Comparison of ENCODE assay signal across 3 cellular contexts in genomic region chr15:43212299-43212698, GRCh38.
TF ChIP-seq lines count a peak whose summit lies in the region.

No MANE protein-coding gene starts in this region.

TF ChIP-seq in SK-N-SH, 30 proteins besides CTCF, POLR2A, EP300 and RAD21:
- peak; percentile 52 for TF ChIP-seq CHD2 (IDR thresholded peaks at IDR 0.05; ENCODE audit: low read length, partially characterized antibody)
- TF ChIP-seq POLR2AphosphoS5 (IDR thresholded peaks at IDR 0.05; ENCODE audit: low read depth, low read length), result no peak
- TF ChIP-seq RCOR1 (IDR thresholded peaks at IDR 0.05; ENCODE audit: low read length), result peak; percentile 62; the same call in 1 of the 2 replicates
- TF ChIP-seq RXRA (IDR thresholded peaks at IDR 0.05; ENCODE audit: borderline replicate concordance, low read depth), result no peak
- 0 out of 2 replicates have a peak, but pooled peaks have one; percentile 18 for TF ChIP-seq GATA2 (CRISPR knock-in tag; IDR thresholded peaks at IDR 0.05)

TF ChIP-seq in SK-N-SH treated with all-trans-retinoic acid at 6 μM for 48 hours, 23 proteins besides CTCF, POLR2A, EP300 and RAD21:
- TF ChIP-seq GLIS3 (CRISPR knock-in tag; IDR thresholded peaks at IDR 0.05), result no peak
- no peak; the same call in 1 of the 2 replicates for TF ChIP-seq TCF4 (CRISPR knock-in tag; IDR thresholded peaks at IDR 0.05; ENCODE audit: borderline replicate concordance)
- TF ChIP-seq TSHZ2 (CRISPR knock-in tag; IDR thresholded peaks at IDR 0.05), result no peak
- no peak for TF ChIP-seq POU6F1 (CRISPR knock-in tag; IDR thresholded peaks at IDR 0.05; ENCODE audit: borderline replicate concordance, low read depth)
- TF ChIP-seq SNAI2 (CRISPR knock-in tag; IDR thresholded peaks at IDR 0.05), result no peak
- no peak for TF ChIP-seq ZC3H10 (CRISPR knock-in tag; IDR thresholded peaks at IDR 0.05)
- no peak for TF ChIP-seq CSRNP3 (CRISPR knock-in tag; IDR thresholded peaks at IDR 0.05)
- TF ChIP-seq CREB5 (CRISPR knock-in tag; IDR thresholded peaks at IDR 0.05; ENCODE audit: low read depth), result no peak
- TF ChIP-seq ZNF565 (CRISPR knock-in tag; conservative IDR thresholded peaks at IDR 0.05; ENCODE audit: low read depth), result no peak
- TF ChIP-seq ZNF8 (CRISPR knock-in tag; IDR thresholded peaks at IDR 0.05), result no peak
- TF ChIP-seq ZNF70 (CRISPR knock-in tag; IDR thresholded peaks at IDR 0.05), result no peak
- no peak for TF ChIP-seq BACH2 (CRISPR knock-in tag; IDR thresholded peaks at IDR 0.05; ENCODE audit: borderline replicate concordance)
- no peak for TF ChIP-seq PPARA (CRISPR knock-in tag; IDR thresholded peaks at IDR 0.05; ENCODE audit: borderline replicate concordance)
- TF ChIP-seq ARNTL (CRISPR knock-in tag; IDR thresholded peaks at IDR 0.05; ENCODE audit: borderline replicate concordance, low read depth), result no peak
- TF ChIP-seq ZFP30 (CRISPR knock-in tag; IDR thresholded peaks at IDR 0.05), result no peak
- no peak for TF ChIP-seq ESRRG (CRISPR knock-in tag; IDR thresholded peaks at IDR 0.05)
- no peak for TF ChIP-seq PATZ1 (CRISPR knock-in tag; IDR thresholded peaks at IDR 0.05; ENCODE audit: borderline replicate concordance)
- no peak for TF ChIP-seq ISL1 (CRISPR knock-in tag; IDR thresholded peaks at IDR 0.05)

TF ChIP-seq in K562, 482 proteins besides CTCF, POLR2A, EP300 and RAD21:
- TF ChIP-seq NFIX (CRISPR knock-in tag; IDR thresholded peaks at IDR 0.05; ENCODE audit: low read depth) (peak; percentile 57), SIRT6 (IDR thresholded peaks at IDR 0.05; ENCODE audit: low read depth, low read length) (no peak), POLR3G (IDR thresholded peaks at IDR 0.05; ENCODE audit: extremely low read depth, insufficient read length, insufficient replicate concordance) (no peak), ZFP30 (CRISPR knock-in tag; IDR thresholded peaks at IDR 0.05; ENCODE audit: borderline replicate concordance) (no peak), KDM2B (CRISPR knock-in tag; IDR thresholded peaks at IDR 0.05) (no peak), ZC3H8 (IDR thresholded peaks at IDR 0.05) (no peak), CHCHD3 (CRISPR knock-in tag; IDR thresholded peaks at IDR 0.05) (no peak), ZNF655 (CRISPR knock-in tag; IDR thresholded peaks at IDR 0.05) (no peak), RNF219 (CRISPR knock-in tag; IDR thresholded peaks at IDR 0.05) (no peak), KDM5B (IDR thresholded peaks at IDR 0.05; ENCODE audit: insufficient replicate concordance, low read depth, low read length) (no peak), NFIC (IDR thresholded peaks at IDR 0.05) (peak; percentile 92), ESRRA (IDR thresholded peaks at IDR 0.05; ENCODE audit: borderline replicate concordance, low read depth) (no peak), E2F6 (IDR thresholded peaks at IDR 0.05; ENCODE audit: borderline replicate concordance in 1 of 2, extremely low read depth in 1 of 2, insufficient read depth in 1 of 2, insufficient read length in 1 of 2, low read depth in 1 of 2, low read length in 1 of 2, poor library complexity in 1 of 2, severe bottlenecking in 1 of 2) (no peak), NCOR1 (IDR thresholded peaks at IDR 0.05) (no peak), KLF10 (CRISPR knock-in tag; IDR thresholded peaks at IDR 0.05) (no peak)
